In the genomic region with DNA sequence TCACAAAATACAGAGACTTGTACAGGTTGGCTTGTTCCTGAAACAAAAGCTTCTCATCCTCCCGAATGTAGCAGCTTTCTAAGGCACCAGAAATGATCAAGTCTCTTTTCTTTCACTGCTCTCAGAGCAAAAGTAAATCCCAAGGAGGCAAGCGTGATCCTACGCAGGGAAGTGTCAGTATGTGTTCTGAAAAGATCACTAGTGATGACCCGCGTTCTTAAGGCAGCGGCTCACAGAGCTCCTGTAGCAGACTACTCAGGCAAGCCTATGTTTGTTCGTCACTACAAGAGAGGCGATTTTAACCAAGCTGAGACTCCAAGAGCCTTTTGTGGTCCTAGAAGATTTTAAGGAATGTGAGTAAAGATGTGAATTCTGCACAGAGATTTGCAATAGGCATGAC, we compare ENCODE assay signal across 16 cellular contexts. TPM values are rescaled to one million over a fixed set of nuclear protein-coding genes. Genes with fewer than 3 reads are reported as not detected.
DNase-seq lines count a peak whose midpoint lies in the region; ATAC-seq and TF ChIP-seq lines count a peak whose summit lies in the region.
"Had no signal": no experiment of that assay in that cellular context is flagged by ENCODE, and none has a peak within 500 bp of the region (broad histone marks: within the 10 kb centered on the region; RNA-seq: fewer than 3 reads in every experiment).

No MANE protein-coding gene starts in this region.

- CTCF ChIA-PET in WTC11 (lab: Charles Lee) (interaction anchor here (0.9 kb wide), 1 partner anchor 9 kb away, joined by 4 read pairs; no protein-coding TSS in a partner anchor), OCI-LY7 (lab: Charles Lee; ENCODE audit: unreplicated experiment) (no interaction called here)
- CTCF ChIA-PET in naive thymus-derived CD4-positive, alpha-beta T cell (lab: Charles Lee) = no interaction called here

- H3K4me1 ChIP-seq in OCI-LY7 (ENCODE audit: insufficient read depth, low read length, poor library complexity, severe bottlenecking) = no peaks in the 10 kb centered on the region
- H3K4me1 ChIP-seq in naive thymus-derived CD4-positive, alpha-beta T cell (ENCODE audit: control insufficient read depth in 2 of 2, insufficient read depth in 2 of 2, low read length in 2 of 2) = no peaks in the 10 kb centered on the region
- H3K4me1 ChIP-seq: BLaER1, HAP-1 had no signal

- no peaks in the 10 kb centered on the region for H3K27me3 ChIP-seq in naive thymus-derived CD4-positive, alpha-beta T cell (ENCODE audit: control insufficient read depth in 2 of 2, insufficient read depth in 2 of 2, low read length in 2 of 2)
- H3K27me3 ChIP-seq: BLaER1 had no signal

- 93 to 94% methylated on average over 8 of the region's 8 CpGs for WGBS in lower leg skin, 2 donors

- POLR2A ChIA-PET in WTC11 (lab: Charles Lee) (no interaction called here), OCI-LY7 (lab: Charles Lee) (interaction anchor here (0.5 to 0.7 kb wide), 3 partner anchors 20 to 241 kb away, joined by 3 read pairs; no protein-coding TSS in a partner anchor)
- POLR2A ChIA-PET in naive thymus-derived CD4-positive, alpha-beta T cell (lab: Charles Lee) = interaction anchor here (0.5 to 0.8 kb wide), 4 partner anchors 23 to 133 kb away, joined by 3 read pairs; no protein-coding TSS in a partner anchor

- H3K4me3 ChIP-seq in lower leg skin (ENCODE audit: low read depth, poor library complexity, severe bottlenecking) (no peak overlapping the region), OCI-LY7 (ENCODE audit: low read depth, low read length, poor library complexity, severe bottlenecking) (no peak overlapping the region)
- H3K4me3 ChIP-seq in naive thymus-derived CD4-positive, alpha-beta T cell (ENCODE audit: low read length) = no peak overlapping the region
- H3K4me3 ChIP-seq: BLaER1, HAP-1 had no signal

- BruUV-seq in OCI-LY7 (replicated peaks; lab: Mats Ljungman, UMichigan) = no TSS peak

- TF ChIP-seq CTCF in WTC11 (IDR thresholded peaks at IDR 0.05) = no peak
- TF ChIP-seq CTCF in lower leg skin (IDR thresholded peaks at IDR 0.05) = no peak
- TF ChIP-seq CTCF in OCI-LY7 (conservative IDR thresholded peaks at IDR 0.05; ENCODE audit: low read length) = no peak

- H3K79me2 ChIP-seq in OCI-LY7 (ENCODE audit: insufficient read depth, low read depth, low read length) = no peaks in the 10 kb centered on the region

- H3K9me3 Mint-ChIP-seq in WTC11 = peaks cover 3% of the 10 kb centered on the region
- peaks cover 0 to 2% (median 0%) of the 10 kb centered on the region in 11 donors for H3K9me3 Mint-ChIP-seq in naive thymus-derived CD4-positive, alpha-beta T cell
- H3K9me3 Mint-ChIP-seq: CD14-positive monocyte had no signal

- no peak overlapping the region for H3K4me3 Mint-ChIP-seq in WTC11
- H3K4me3 Mint-ChIP-seq in naive thymus-derived CD4-positive, alpha-beta T cell = no peak overlapping the region
- H3K4me3 Mint-ChIP-seq: CD14-positive monocyte; CD4-positive, alpha-beta memory T cell had no signal

- H2AFZ ChIP-seq in OCI-LY7 (ENCODE audit: low read length) = no peak overlapping the region

- no peak for TF ChIP-seq POLR2A in lower leg skin (IDR thresholded peaks at IDR 0.05)

- peaks cover 44% of the 10 kb centered on the region for H3K4me1 Mint-ChIP-seq in WTC11
- H3K4me1 Mint-ChIP-seq in naive thymus-derived CD4-positive, alpha-beta T cell = peaks cover 0 to 10% (median 3%) of the 10 kb centered on the region in 7 donors
- H3K4me1 Mint-ChIP-seq: CD14-positive monocyte had no signal

- H3K9me3 ChIP-seq in OCI-LY7 (ENCODE audit: low read length) = 0 out of 2 replicates have a peak, but pooled peaks cover 8% of the 10 kb centered on the region
- no peaks in the 10 kb centered on the region for H3K9me3 ChIP-seq in naive thymus-derived CD4-positive, alpha-beta T cell (ENCODE audit: control insufficient read depth in 2 of 3, low read length in 3 of 3)
- H3K9me3 ChIP-seq: BLaER1, HAP-1 had no signal

- H3K27ac ChIP-seq in OCI-LY7 (ENCODE audit: low read depth, low read length, poor library complexity, severe bottlenecking) = no peak overlapping the region
- no peak overlapping the region for H3K27ac ChIP-seq in naive thymus-derived CD4-positive, alpha-beta T cell (ENCODE audit: low read depth, low read length)
- H3K27ac ChIP-seq: BLaER1 had no signal

- peak; percentile 4 for DNase-seq in EH (ENCODE audit: low read depth)
- no peak for DNase-seq in WTC11 (ENCODE audit: low spot score)
- DNase-seq in lower leg skin (ENCODE audit: low spot score in 2 of 2) = peak; percentile 8 to 71
- peak; percentile 27 for DNase-seq in sciatic nerve (ENCODE audit: low spot score)
- DNase-seq in NCI-H2081 (lab: John Stamatoyannopoulos, UW) = no peak
- DNase-seq in OCI-LY7 (ENCODE audit: low spot score) = no peak
- DNase-seq in activated gamma-delta T cell (lab: John Stamatoyannopoulos, UW) = no peak
- no peak for DNase-seq in naive thymus-derived CD4-positive, alpha-beta T cell
- DNase-seq: 8988T; CD4-positive, alpha-beta memory T cell; DMS153; DMS79; GF-D8 had no signal

- H3K36me3 Mint-ChIP-seq in WTC11 = peaks cover 16% of the 10 kb centered on the region; the same call in 1 of the 2 replicates
- peaks cover 7 to 37% (median 19%) of the 10 kb centered on the region in 5 donors for H3K36me3 Mint-ChIP-seq in naive thymus-derived CD4-positive, alpha-beta T cell

- no peaks in the 10 kb centered on the region for H3K9me2 ChIP-seq in OCI-LY7 (ENCODE audit: insufficient read depth, low read length)

- H3K4me2 ChIP-seq in OCI-LY7 (ENCODE audit: low read length) = no peak overlapping the region
- H3K4me2 ChIP-seq: BLaER1 had no signal

- intact Hi-C loops in lower leg skin (cut with DNase I; ENCODE audit: low total_unique reads) (no loop called here), sciatic nerve (cut with DNase I) (no loop called here), OCI-LY7 (cut with micrococcal nuclease; ENCODE audit: unreplicated experiment) (no loop called here)
- intact Hi-C loops in naive thymus-derived CD4-positive, alpha-beta T cell (cut with micrococcal nuclease) = no loop called here

- H3K27ac Mint-ChIP-seq in WTC11 = peak overlapping the region; percentile 17; the same call in 1 of the 2 replicates
- H3K27ac Mint-ChIP-seq in naive thymus-derived CD4-positive, alpha-beta T cell = peak overlapping the region in 2 of 9 donors; percentile 35 to 46
- H3K27ac Mint-ChIP-seq: CD14-positive monocyte had no signal

- ATAC-seq in WTC11 (no peak), sciatic nerve (no peak)
- no peak for ATAC-seq in naive thymus-derived CD4-positive, alpha-beta T cell

- no peaks in the 10 kb centered on the region for H3K36me3 ChIP-seq in OCI-LY7 (ENCODE audit: insufficient read depth, low read length)
- peaks cover 0 to 24% (median 5%) of the 10 kb centered on the region in 3 experiments for H3K36me3 ChIP-seq in naive thymus-derived CD4-positive, alpha-beta T cell (ENCODE audit: control insufficient read depth in 2 of 3, insufficient read depth in 3 of 3, low read length in 3 of 3)
- H3K36me3 ChIP-seq: BLaER1, HAP-1 had no signal

- H4K20me1 ChIP-seq in OCI-LY7 (ENCODE audit: insufficient read depth, low read length) = no peaks in the 10 kb centered on the region
- H4K20me1 ChIP-seq: BLaER1 had no signal

- H3K27me3 Mint-ChIP-seq in WTC11 (ENCODE audit: low read depth) = no peaks in the 10 kb centered on the region; the same call in 1 of the 2 replicates
- H3K27me3 Mint-ChIP-seq in naive thymus-derived CD4-positive, alpha-beta T cell = no peaks in the 10 kb centered on the region
- H3K27me3 Mint-ChIP-seq: CD4-positive, alpha-beta memory T cell had no signal

TF ChIP-seq in WTC11, 78 proteins besides CTCF, POLR2A, EP300 and RAD21:
- TF ChIP-seq ZNF671 (CRISPR knock-in tag; IDR thresholded peaks at IDR 0.05) (no peak), CBFB (CRISPR knock-in tag; IDR thresholded peaks at IDR 0.05; ENCODE audit: low read depth) (no peak), TCF7 (CRISPR knock-in tag; IDR thresholded peaks at IDR 0.05; ENCODE audit: low read depth) (no peak), NFATC4 (CRISPR knock-in tag; IDR thresholded peaks at IDR 0.05) (no peak), ZNF317 (CRISPR knock-in tag; IDR thresholded peaks at IDR 0.05; ENCODE audit: borderline replicate concordance, low read depth) (no peak)
- TF ChIP-seq, protein P1, sequence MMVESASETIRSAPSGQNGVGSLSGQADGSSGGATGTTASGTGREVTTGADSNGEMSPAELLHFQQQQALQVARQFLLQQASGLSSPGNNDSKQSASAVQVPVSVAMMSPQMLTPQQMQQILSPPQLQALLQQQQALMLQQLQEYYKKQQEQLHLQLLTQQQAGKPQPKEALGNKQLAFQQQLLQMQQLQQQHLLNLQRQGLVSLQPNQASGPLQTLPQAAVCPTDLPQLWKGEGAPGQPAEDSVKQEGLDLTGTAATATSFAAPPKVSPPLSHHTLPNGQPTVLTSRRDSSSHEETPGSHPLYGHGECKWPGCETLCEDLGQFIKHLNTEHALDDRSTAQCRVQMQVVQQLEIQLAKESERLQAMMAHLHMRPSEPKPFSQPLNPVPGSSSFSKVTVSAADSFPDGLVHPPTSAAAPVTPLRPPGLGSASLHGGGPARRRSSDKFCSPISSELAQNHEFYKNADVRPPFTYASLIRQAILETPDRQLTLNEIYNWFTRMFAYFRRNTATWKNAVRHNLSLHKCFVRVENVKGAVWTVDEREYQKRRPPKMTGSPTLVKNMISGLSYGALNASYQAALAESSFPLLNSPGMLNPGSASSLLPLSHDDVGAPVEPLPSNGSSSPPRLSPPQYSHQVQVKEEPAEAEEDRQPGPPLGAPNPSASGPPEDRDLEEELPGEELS (CRISPR knock-in tag; IDR thresholded peaks at IDR 0.05) = no peak
- TF ChIP-seq, protein P2, sequence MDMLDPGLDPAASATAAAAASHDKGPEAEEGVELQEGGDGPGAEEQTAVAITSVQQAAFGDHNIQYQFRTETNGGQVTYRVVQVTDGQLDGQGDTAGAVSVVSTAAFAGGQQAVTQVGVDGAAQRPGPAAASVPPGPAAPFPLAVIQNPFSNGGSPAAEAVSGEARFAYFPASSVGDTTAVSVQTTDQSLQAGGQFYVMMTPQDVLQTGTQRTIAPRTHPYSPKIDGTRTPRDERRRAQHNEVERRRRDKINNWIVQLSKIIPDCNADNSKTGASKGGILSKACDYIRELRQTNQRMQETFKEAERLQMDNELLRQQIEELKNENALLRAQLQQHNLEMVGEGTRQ (CRISPR knock-in tag; IDR thresholded peaks at IDR 0.05) = no peak

RNA-seq across cellular contexts. Expression of gene WIPI1, which starts 34.5 kb away (rescaled TPM):
- 16.2 to 29.3 TPM (median 17.5 TPM) in 3 replicates for total RNA-seq in WTC11 (2021)
- total RNA-seq in lower leg skin = 10 to 100 TPM; 21.7 to 64.3 (median 38.2) TPM
- total RNA-seq in sciatic nerve = 46.5 TPM
- total RNA-seq in OCI-LY7 (2014; rRNA removed; shearing (Covaris generic)) = 31.7 and 34.4 TPM in 2 replicates
- 43.5 and 59.2 TPM in 2 replicates for total RNA-seq in OCI-LY7 (2022)
- 10 to 100 TPM in 2 of 5 experiments, 1 to 10 TPM in 3; 3.6 to 16.5 (median 4.9) TPM for total RNA-seq in naive thymus-derived CD4-positive, alpha-beta T cell
- polyA plus RNA-seq in naive thymus-derived CD4-positive, alpha-beta T cell = 1 to 10 TPM; 1.7 to 2.0 TPM

Comparison
In these comparisons a context has a peak if more than half of its experiments do, and no peak if none do; other contexts are left out.
1. DNase-seq: peak in EH (single experiment), lower leg skin (2 of 2) and sciatic nerve (single experiment); none in WTC11 (single experiment), NCI-H2081 (0 of 2), OCI-LY7 (single experiment), activated gamma-delta T cell (single experiment) and naive thymus-derived CD4-positive, alpha-beta T cell (0 of 9).